ENCODE assay signal across 22 cellular contexts in the genomic region with DNA sequence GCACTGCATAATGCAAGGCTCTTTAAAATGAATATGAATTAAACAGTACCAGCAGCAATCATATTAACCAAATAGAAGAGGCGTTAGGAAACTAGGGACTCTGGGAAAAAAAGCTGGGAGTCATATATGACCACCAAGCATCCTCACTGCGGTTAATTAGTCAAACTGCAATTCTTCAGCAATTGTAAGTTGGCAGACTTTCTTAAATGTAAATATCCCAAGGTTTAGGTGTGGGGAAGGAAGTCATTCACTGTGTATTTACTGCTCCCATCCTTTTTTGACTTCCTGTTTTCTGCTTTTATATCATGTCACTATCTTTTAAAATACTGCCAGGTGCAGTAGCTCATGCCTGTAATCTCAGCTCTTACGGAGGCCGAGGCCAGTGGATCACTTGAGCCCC. TPM values are rescaled to one million over a fixed set of nuclear protein-coding genes. Genes with fewer than 3 reads are reported as not detected.
DNase-seq lines count a peak whose midpoint lies in the region; ATAC-seq lines count a peak whose summit lies in the region.
"Had no signal": no experiment of that assay in that cellular context is flagged by ENCODE, and none has a peak within 500 bp of the region (broad histone marks: within the 10 kb centered on the region; RNA-seq: fewer than 3 reads in every experiment).

No MANE protein-coding gene starts in this region.

- H3K36me3 Mint-ChIP-seq in T-helper 17 cell (ENCODE audit: low read depth), result peaks cover 4% of the 10 kb centered on the region
- H3K36me3 Mint-ChIP-seq: CD4-positive, CD25-positive, alpha-beta regulatory T cell; CD8-positive, alpha-beta memory T cell; IgD-negative memory B cell had no signal

- H3K4me3 ChIP-seq in mesendoderm (ENCODE audit: low read length), result no peak overlapping the region

- H3K27me3 Mint-ChIP-seq in T-helper 17 cell, result peaks cover 17% of the 10 kb centered on the region

- H3K27ac Mint-ChIP-seq in T-helper 17 cell, result no peak overlapping the region
- H3K27ac Mint-ChIP-seq: CD8-positive, alpha-beta memory T cell; HFFc6 had no signal

- H3K4me2 ChIP-seq in mesendoderm (ENCODE audit: low read length), result no peak overlapping the region

- H2BK15ac ChIP-seq in mesendoderm (replicated peaks; ENCODE audit: low read depth), result no peak overlapping the region

- H2BK120ac ChIP-seq in mesendoderm (ENCODE audit: low read depth, low read length), result no peak overlapping the region

- no peak overlapping the region for H2BK5ac ChIP-seq in mesendoderm (ENCODE audit: low read length)

- whole genome bisulfite sequencing in mesendoderm (ENCODE audit: extremely low coverage, insufficient coverage, low lambda C conversion rate), result no CpG with 5 or more reads among the region's 4 CpGs

- H3K27me3 ChIP-seq in mesendoderm (ENCODE audit: insufficient read depth, low read length, poor library complexity), result no peaks in the 10 kb centered on the region
- H3K27me3 ChIP-seq: BE2C had no signal

- H3K4me3 Mint-ChIP-seq in T-helper 17 cell, result peak overlapping the region; percentile 15
- H3K4me3 Mint-ChIP-seq: CD4-positive, CD25-positive, alpha-beta regulatory T cell; CD8-positive, alpha-beta memory T cell; HFFc6; IgD-negative memory B cell had no signal

- no peaks in the 10 kb centered on the region for H3K79me1 ChIP-seq in mesendoderm (ENCODE audit: low read length)

- no peaks in the 10 kb centered on the region for H3K36me3 ChIP-seq in mesendoderm (ENCODE audit: control insufficient read depth, insufficient read depth, low read length)
- H3K36me3 ChIP-seq: BE2C had no signal

- no peak overlapping the region for H4K5ac ChIP-seq in mesendoderm (ENCODE audit: low read length)

- peaks cover 2% of the 10 kb centered on the region for H3K4me1 ChIP-seq in mesendoderm (ENCODE audit: control insufficient read depth, low read depth, low read length)
- H3K4me1 ChIP-seq: BE2C had no signal

- no peaks in the 10 kb centered on the region for H3K79me2 ChIP-seq in mesendoderm (ENCODE audit: control insufficient read depth, insufficient read depth, low read length)

- ATAC-seq in T-helper 17 cell, result no peak
- ATAC-seq: HCT116, HepG2 had no signal

- no peak overlapping the region for H3K9ac ChIP-seq in mesendoderm (ENCODE audit: low read length)

- no peak overlapping the region for H4K8ac ChIP-seq in mesendoderm (ENCODE audit: low read depth, low read length)

- no peak overlapping the region for H2AK5ac ChIP-seq in mesendoderm (ENCODE audit: low read length)

- no peak overlapping the region for H3K27ac ChIP-seq in mesendoderm (ENCODE audit: low read depth, low read length)

- H3K9me3 ChIP-seq in T-helper 17 cell (ENCODE audit: control insufficient read depth, low read length, poor library complexity, severe bottlenecking), result no peaks in the 10 kb centered on the region
- H3K9me3 ChIP-seq: BE2C had no signal

- DNase-seq in M059J (ENCODE audit: low read depth) (peak; percentile 10), T-helper 17 cell (no peak), mesendoderm (no peak), GM19240 (ENCODE audit: insufficient read length, low spot score) (no peak), foreskin melanocyte (no peak), superior temporal gyrus (ENCODE audit: extremely low spot score) (no peak)
- DNase-seq: ACHN; BE2C; C1 segment of cervical spinal cord; CD4-positive, CD25-positive, alpha-beta regulatory T cell; CD8-positive, alpha-beta memory T cell; COR-L47; DMS 273 treated with DMSO at 0.1 percent for 48 hours; DMS53; DND-41; GDM1; GOT3; H7; HFFc6 had no signal

- no peaks in the 10 kb centered on the region for H3K4me1 Mint-ChIP-seq in T-helper 17 cell
- H3K4me1 Mint-ChIP-seq: CD8-positive, alpha-beta memory T cell; IgD-negative memory B cell had no signal

- H3K18ac ChIP-seq in mesendoderm (ENCODE audit: low read length), result peak overlapping the region; percentile 45

- no peak overlapping the region for H3K23ac ChIP-seq in mesendoderm (ENCODE audit: low read length)

- peak overlapping the region; percentile 6 for H3K56ac ChIP-seq in mesendoderm (ENCODE audit: low read length)

- peak overlapping the region; percentile 84 for H3K4ac ChIP-seq in mesendoderm (ENCODE audit: low read depth, low read length)

RNA-seq across cellular contexts. Expression of gene DMRTB1, which starts 3.6 kb away (rescaled TPM):
- not detected in 2 replicates for total RNA-seq in M059J (2014; rRNA removed; shearing (Covaris generic))
- not detected for total RNA-seq in T-helper 17 cell
- 0.60 TPM for polyA plus RNA-seq in mesendoderm (2013, experiment 1 of 2)
- polyA plus RNA-seq in mesendoderm (2013, experiment 2 of 2), result 0.53 TPM
- total RNA-seq: CD4-positive, CD25-positive, alpha-beta regulatory T cell; CD8-positive, alpha-beta memory T cell; HepG2; HFFc6 had no signal
- polyA plus RNA-seq: CD4-positive, CD25-positive, alpha-beta regulatory T cell; CD8-positive, alpha-beta memory T cell; HepG2; IgD-negative memory B cell had no signal
